In genomic region chr16:30747799-30748633, GRCh38 we compare ENCODE assay signal across 8 cellular contexts. TPM values are rescaled to one million over a fixed set of nuclear protein-coding genes. Genes with fewer than 3 reads are reported as not detected.
DNase-seq lines count a peak whose midpoint lies in the region; ATAC-seq and TF ChIP-seq lines count a peak whose summit lies in the region.

PHKG2 (plus strand) TSS chr16:30748425; CDS start chr16:30748821, 396 bp downstream.

- no peak for TF ChIP-seq CTCF in epithelial cell of proximal tubule (conservative IDR thresholded peaks at IDR 0.05; ENCODE audit: low read depth, low read length)

- ATAC-seq in GM21717 (IDR thresholded peaks at IDR 0.05; ENCODE audit: unreplicated experiment): peak; percentile 89

- DNase-seq in DMS153 treated with DMSO at 0.1 percent for 48 hours (lab: John Stamatoyannopoulos, UW; ENCODE audit: unreplicated experiment): peak; percentile 98
- peak; percentile 99 for DNase-seq in KBM-7
- DNase-seq in activated T-cell treated with anti-CD3 and anti-CD28 coated beads, Interleukin-2, amount 50 U/mL, for 24 hours: peak; percentile 97
- peak; percentile 74 for DNase-seq in epithelial cell of proximal tubule (ENCODE audit: low read depth)
- peak; percentile 99 for DNase-seq in mucosa of gallbladder (ENCODE audit: low spot score)
- DNase-seq in stimulated activated CD8-positive, alpha-beta memory T cell treated with anti-CD3 and anti-CD28 coated beads, Interleukin-4, amount 100 ng/mL, for 4 hours (ENCODE audit: low read depth in 2 of 2, low spot score in 1 of 2): peak; percentile 76 to 88

- peak within 1 kb of the TSS; percentile 92 for H3K4me3 Mint-ChIP-seq in activated T-cell treated with anti-CD3 and anti-CD28 coated beads, Interleukin-2, amount 50 U/mL, for 24 hours

- in situ Hi-C loops in KBM-7 (cut with MboI; ENCODE audit: low pct_unique_long_range_greater_than_20kb, low sequenced_read_pairs): no loop called here

- peaks cover 64% of the 10 kb centered on the region for H3K36me3 Mint-ChIP-seq in activated T-cell treated with anti-CD3 and anti-CD28 coated beads, Interleukin-2, amount 50 U/mL, for 24 hours (ENCODE audit: low read depth)

- H3K27me3 Mint-ChIP-seq in activated T-cell treated with anti-CD3 and anti-CD28 coated beads, Interleukin-2, amount 50 U/mL, for 24 hours: no peaks in the 10 kb centered on the region

- peaks cover 28% of the 10 kb centered on the region for H3K4me1 Mint-ChIP-seq in activated T-cell treated with anti-CD3 and anti-CD28 coated beads, Interleukin-2, amount 50 U/mL, for 24 hours (ENCODE audit: low read depth)

- H3K4me3 ChIP-seq in epithelial cell of proximal tubule (ENCODE audit: low read depth, low read length): peak within 1 kb of the TSS; percentile 76

- H3K27ac Mint-ChIP-seq in activated T-cell treated with anti-CD3 and anti-CD28 coated beads, Interleukin-2, amount 50 U/mL, for 24 hours: peak within 1 kb of the TSS; percentile 95

- no peaks in the 10 kb centered on the region for H3K9me3 Mint-ChIP-seq in activated T-cell treated with anti-CD3 and anti-CD28 coated beads, Interleukin-2, amount 50 U/mL, for 24 hours

TF ChIP-seq in PFSK-1, 5 proteins besides CTCF, POLR2A, EP300 and RAD21:
- TF ChIP-seq FOXP2 (optimal IDR thresholded peaks at IDR 0.05; ENCODE audit: borderline replicate concordance, extremely low read depth, extremely low read length, insufficient read depth) (peak; percentile 41), REST (IDR thresholded peaks at IDR 0.05; ENCODE audit: insufficient read depth in 1 of 2, low read depth in 2 of 2, low read length in 2 of 2) (0 out of 4 replicates have a peak, but pooled peaks of 1 of the 2 experiments have one; percentile 8), POLR2AphosphoS5 (IDR thresholded peaks at IDR 0.05; ENCODE audit: low read depth, low read length) (peak; percentile 85), TAF1 (IDR thresholded peaks at IDR 0.05; ENCODE audit: borderline replicate concordance, insufficient read depth, low read length) (peak; percentile 88), SIN3A (IDR thresholded peaks at IDR 0.05; ENCODE audit: borderline replicate concordance, insufficient read depth, low read length) (peak; percentile 74; the same call in 1 of the 2 replicates)

RNA-seq across cellular contexts. Expression of gene PHKG2, which starts in this region (rescaled TPM):
- 30.9 TPM for polyA plus RNA-seq in PFSK-1 (2012; ENCODE audit: insufficient read length, low read depth)
- total RNA-seq in epithelial cell of proximal tubule: 27.6 and 42.0 TPM in 2 replicates
- total RNA-seq in mucosa of gallbladder: 39.2 TPM

Comparison
In these comparisons a context has a peak if more than half of its experiments do, and no peak if none do; other contexts are left out.
1. Peak in every context shown above with its lines: DNase-seq, ATAC-seq and H3K4me3 ChIP-seq.